In genomic region chr13:105168295-105168694, GRCh38 we compare ENCODE assay signal across 27 cellular contexts.
"Had no signal": no experiment of that assay in that cellular context is flagged by ENCODE, and none has a peak within 500 bp of the region (broad histone marks: within the 10 kb centered on the region; RNA-seq: fewer than 3 reads in every experiment).

No MANE protein-coding gene starts in this region.

- H3K79me2 ChIP-seq: parathyroid adenoma had no signal

- H3K4me2 ChIP-seq: neural progenitor cell had no signal

- ATAC-seq: naive thymus-derived CD8-positive, alpha-beta T cell; natural killer cell treated with Interleukin-12 subunit alpha and Interleukin-12 subunit beta and Interleukin-15 and Interleukin-18, amount 100 ng/mL, for 72 hours; psoas muscle; right cardiac atrium; right lobe of liver; stimulated activated effector memory CD8-positive, alpha-beta T cell treated with anti-CD3 and anti-CD28 coated beads, Interleukin-12 subunit alpha, Interleukin-12 subunit beta, amount 100 ng/mL, for 72 hours; stimulated activated naive B cell treated with anti-CD40 and anti-IgM and Interleukin-4, amounts not matched to agents 10 μg/mL and 1 μg/mL and 100 μg/mL, for 72 hours had no signal

- DNase-seq: naive thymus-derived CD8-positive, alpha-beta T cell; nephron progenitor cell; occipital lobe; ovary; posterior cingulate gyrus; psoas muscle; right cardiac atrium; right lobe of liver; sigmoid colon; small intestine; stimulated activated CD4-positive, alpha-beta T cell treated with anti-CD3 and anti-CD28 coated beads, Interleukin-15, amount 100 ng/mL, for 24 hours; stimulated activated CD4-positive, alpha-beta T cell treated with anti-CD3 and anti-CD28 coated beads, Interleukin-2, amount 100 ng/mL, for 24 hours; stimulated activated CD4-positive, alpha-beta T cell treated with anti-CD3 and anti-CD28 coated beads, Interleukin-2, amount 100 ng/mL, for 48 hours; stimulated activated CD4-positive, alpha-beta T cell treated with anti-CD3 and anti-CD28 coated beads, Interleukin-4, amount 100 ng/mL, for 24 hours; stimulated activated naive B cell treated with anti-CD40 and anti-IgM and Interleukin-4, amounts not matched to agents 10 μg/mL and 1 μg/mL and 100 μg/mL, for 72 hours; stimulated activated naive CD4-positive, alpha-beta T cell treated with Interleukin-2 at 50 U/mL for 16 hours; stomach; thyroid gland; upper lobe of left lung had no signal

- FAIRE-seq: small intestine, urothelium cell line had no signal

- H3K27me3 ChIP-seq: neural progenitor cell, ovary, right lobe of liver, sigmoid colon, stomach, thyroid gland, tibial nerve, upper lobe of left lung, vagina had no signal

- H3K9me3 ChIP-seq: ovary, right lobe of liver, thoracic aorta, thyroid gland, vagina had no signal

- H3K4me3 ChIP-seq: neural progenitor cell, ovary, psoas muscle, right lobe of liver, sigmoid colon, stomach, thoracic aorta, thyroid gland, tibial nerve, upper lobe of left lung, vagina had no signal

- H3K27ac ChIP-seq: neural progenitor cell, ovary, parathyroid adenoma, psoas muscle, right lobe of liver, sigmoid colon, stomach, thoracic aorta, thyroid gland, tibial nerve, upper lobe of left lung, vagina had no signal

- H3K36me3 ChIP-seq: neural progenitor cell, ovary, right lobe of liver, sigmoid colon, stomach, thoracic aorta, thyroid gland, tibial nerve, upper lobe of left lung, vagina had no signal

- H3K9ac ChIP-seq: neural progenitor cell, parathyroid adenoma had no signal

- H2AFZ ChIP-seq: neural progenitor cell, parathyroid adenoma had no signal
